In genomic region chr5:161064297-161064696, GRCh38 we compare ENCODE assay signal across 23 cellular contexts.
"Had no signal": no experiment of that assay in that cellular context is flagged by ENCODE, and none has a peak within 500 bp of the region (broad histone marks: within the 10 kb centered on the region; RNA-seq: fewer than 3 reads in every experiment).

No MANE protein-coding gene starts in this region.

- ATAC-seq: activated CD8-positive, alpha-beta T cell treated with anti-CD3 and anti-CD28 coated beads for 36 hours; Panc1 had no signal

- H3K27ac ChIP-seq: ascending aorta, cardiac muscle cell, SJCRH30, SK-N-MC, WERI-Rb-1 had no signal

- DNase-seq: activated CD4-positive, alpha-beta T cell treated with anti-CD3 and anti-CD28 coated beads, Interleukin-2, amount 10 ng/mL, durations not matched to agents 24 days and 14 days; activated CD4-positive, alpha-beta T cell treated with anti-CD3 and anti-CD28 coated beads, Interleukin-2, amount 50 U/mL, for 4 hours; activated CD8-positive, alpha-beta T cell treated with anti-CD3 and anti-CD28 coated beads for 36 hours; activated gamma-delta T cell; activated naive CD4-positive, alpha-beta T cell treated with Interleukin-2 at 50 U/mL for 16 hours; activated naive CD8-positive, alpha-beta T cell treated with anti-CD3 and anti-CD28 coated beads, Interleukin-2, amount 10 ng/mL, durations not matched to agents 7 days and 5 days; activated T-cell treated with anti-CD3 and anti-CD28 coated beads, Interleukin-2, amount 50 U/mL, for 1 hour; amygdala; Kasumi-1; KG1; MG63; NCI-H1048; NCI-H2029; NCI-H345; NCI-H526; SHP77; SJCRH30; T1000; WERI-Rb-1 had no signal

- H3K9me3 ChIP-seq: ascending aorta, MG63, SJCRH30 had no signal

- H3K36me3 ChIP-seq: ascending aorta, cardiac muscle cell, MG63, SJCRH30, WERI-Rb-1 had no signal

- H3K4me1 ChIP-seq: ascending aorta, SJCRH30 had no signal

- H3K27me3 ChIP-seq: ascending aorta, cardiac muscle cell, MG63, SJCRH30 had no signal

- H3K4me3 ChIP-seq: ascending aorta, cardiac muscle cell, MG63, SJCRH30, SK-N-MC had no signal
